In genomic region chr4:188399834-188400233, GRCh38 we compare ENCODE assay signal across 34 cellular contexts.
DNase-seq lines count a peak whose midpoint lies in the region; ATAC-seq, FAIRE-seq and TF ChIP-seq lines count a peak whose summit lies in the region.
"Had no signal": no experiment of that assay in that cellular context is flagged by ENCODE, and none has a peak within 500 bp of the region (broad histone marks: within the 10 kb centered on the region; RNA-seq: fewer than 3 reads in every experiment).

No MANE protein-coding gene starts in this region.

- H3K14ac ChIP-seq in H1 (ENCODE audit: insufficient read length): no peak overlapping the region

- FAIRE-seq in H1 (lab: Jason Lieb, UNC): peak; percentile 72
- no peak for FAIRE-seq in GM12891 (lab: Jason Lieb, UNC)
- FAIRE-seq: colon, K562, urothelium cell line had no signal

- no peak for DNase-seq in A673 (ENCODE audit: low spot score)
- peak; percentile 2 for DNase-seq in NCI-H526 treated with DMSO at 0.1 percent for 48 hours (lab: John Stamatoyannopoulos, UW)
- peak in 1 of 2 experiments; percentile 66 for DNase-seq in H1 (ENCODE audit: low read depth in 1 of 2, low spot score in 2 of 2)
- DNase-seq in GM12891 (ENCODE audit: insufficient read length, low spot score): no peak
- DNase-seq in stimulated activated CD4-positive, alpha-beta T cell treated with anti-CD3 and anti-CD28 coated beads, Interleukin-2, amount 100 ng/mL, for 48 hours: no peak
- no peak for DNase-seq in T-cell
- DNase-seq in pons (ENCODE audit: low spot score): no peak
- DNase-seq: 8988T; activated CD4-positive, alpha-beta T cell treated with anti-CD3 and anti-CD28 coated beads for 36 hours; activated CD8-positive, alpha-beta T cell treated with anti-CD3 and anti-CD28 coated beads for 36 hours; activated naive CD4-positive, alpha-beta T cell treated with anti-CD3 and anti-CD28 coated beads, Interleukin-2, amount 50 U/mL, for 16 hours; Calu3; DMS79; effector CD4-positive, alpha-beta T cell; left cardiac atrium; NCI-H1105; NCI-H187 treated with DMSO at 0.1 percent for 48 hours; NCI-H2171; NCI-H524; ovary; retina; Right ventricle myocardium superior; T-helper 2 cell had no signal

- H3K36me3 ChIP-seq in A673 (ENCODE audit: insufficient read depth, low read length, poor library complexity, severe bottlenecking): no peaks in the 10 kb centered on the region
- H3K36me3 ChIP-seq in H1 (ENCODE audit: control insufficient read depth in 2 of 4, insufficient read depth in 4 of 4, low read length in 3 of 4): no peaks in the 10 kb centered on the region
- no peaks in the 10 kb centered on the region for H3K36me3 ChIP-seq in iPS-18a (ENCODE audit: control insufficient read depth, low read depth, low read length)
- H3K36me3 ChIP-seq: ovary, thoracic aorta had no signal

- H3K27ac ChIP-seq in A673 (ENCODE audit: low read depth, low read length, poor library complexity, severe bottlenecking): peak overlapping the region; percentile 80
- peak overlapping the region; percentile 20; the same call in 1 of the 2 replicates for H3K27ac ChIP-seq in H1 (ENCODE audit: low read depth, low read length)
- peak overlapping the region; percentile 82 for H3K27ac ChIP-seq in iPS-18a (ENCODE audit: low read length)
- H3K27ac ChIP-seq: ovary, thoracic aorta had no signal

- no peak for TF ChIP-seq CTCF in A673 (conservative IDR thresholded peaks at IDR 0.05; ENCODE audit: low read depth, low read length)
- TF ChIP-seq CTCF in H1 (IDR thresholded peaks at IDR 0.05; ENCODE audit: control extremely low read depth in 1 of 3, insufficient read depth in 1 of 3, low read depth in 1 of 3, low read length in 3 of 3): no peak

- TF ChIP-seq POLR2A in H1 (IDR thresholded peaks at IDR 0.05; ENCODE audit: control extremely low read depth in 1 of 2, low read depth in 2 of 2, low read length in 2 of 2): no peak
- no peak for TF ChIP-seq POLR2A in GM12891 (IDR thresholded peaks at IDR 0.05; ENCODE audit: low read depth, low read length)

- H3K4me1 Mint-ChIP-seq in T-cell: no peaks in the 10 kb centered on the region
- H3K4me1 Mint-ChIP-seq: activated CD4-positive, alpha-beta T cell treated with anti-CD3 and anti-CD28 coated beads for 36 hours; activated T-helper 17 cell treated with anti-CD3 and anti-CD28 coated beads, Interleukin-2, amount 50 U/mL, for 72 hours; CD14-positive monocyte; nephron had no signal

- POLR2A ChIA-PET in A673 (lab: Charles Lee; ENCODE audit: low non-redundant PET) (no interaction called here), H1 (lab: Charles Lee; ENCODE audit: partially characterized antibody) (interaction anchor here (0.5 to 1.0 kb wide), 2 partner anchors 129 to 368 kb away, joined by 3 to 4 read pairs; no protein-coding TSS in a partner anchor), T-cell (lab: Charles Lee) (no interaction called here)

- H2BK5ac ChIP-seq in H1 (ENCODE audit: low read depth, low read length): peak overlapping the region; percentile 77

- H2AFZ ChIP-seq in H1 (ENCODE audit: low read length): no peak overlapping the region

- no peak overlapping the region for H2BK15ac ChIP-seq in H1 (ENCODE audit: low read length)

- no peak overlapping the region for H3K23ac ChIP-seq in H1 (ENCODE audit: insufficient read length)

- peak in 1 of 2 experiments; percentile 17; a peak in 1 of 4 replicates for TF ChIP-seq RAD21 in H1 (IDR thresholded peaks at IDR 0.05 in 1 of 2, conservative IDR thresholded peaks at IDR 0.05 in 1 of 2; ENCODE audit: low read depth in 2 of 2, low read length in 2 of 2)

- H3K9ac ChIP-seq in H1 (replicated peaks in 1 of 4; ENCODE audit: extremely low read depth in 1 of 4, low read depth in 3 of 4, low read length in 3 of 4) (no peak overlapping the region), iPS-18a (ENCODE audit: low read length) (peak overlapping the region; percentile 2)

- H2BK20ac ChIP-seq in H1 (ENCODE audit: low read length): peak overlapping the region; percentile 35; the same call in 1 of the 2 replicates

- peak overlapping the region; percentile 45; the same call in 1 of the 2 replicates for H2BK12ac ChIP-seq in H1 (ENCODE audit: low read depth, low read length)

- intact Hi-C loops in A673 (cut with micrococcal nuclease; ENCODE audit: unreplicated experiment): no loop called here

- ATAC-seq in T-cell (replicated peaks in 1 of 4): no peak
- ATAC-seq: activated CD4-positive, alpha-beta T cell treated with anti-CD3 and anti-CD28 coated beads for 36 hours; activated CD8-positive, alpha-beta T cell treated with anti-CD3 and anti-CD28 coated beads for 36 hours; activated T-helper 17 cell treated with anti-CD3 and anti-CD28 coated beads, Interleukin-2, amount 50 U/mL, for 72 hours; K562; left cardiac atrium; SK-N-SH treated with all-trans-retinoic acid at 6 μM for 48 hours had no signal

- H3K4ac ChIP-seq in H1 (replicated peaks; ENCODE audit: insufficient read length, low read depth, low read length): no peak overlapping the region

- no peak overlapping the region for H3K18ac ChIP-seq in H1 (ENCODE audit: extremely low read depth, low read length)

- no peak overlapping the region for H4K91ac ChIP-seq in H1 (replicated peaks; ENCODE audit: insufficient read length, low read length)

- peak overlapping the region; percentile 23 to 41; a peak in 1 of 4 replicates for H3K4me2 ChIP-seq in H1 (ENCODE audit: insufficient read depth in 1 of 2, low read depth in 2 of 2, low read length in 2 of 2)

- no peaks in the 10 kb centered on the region for H3K79me2 ChIP-seq in H1 (ENCODE audit: control insufficient read depth in 1 of 2, insufficient read depth in 2 of 2, low read length in 2 of 2)

- no peaks in the 10 kb centered on the region for H4K20me1 ChIP-seq in H1 (replicated peaks in 1 of 2; ENCODE audit: control insufficient read depth in 1 of 2, insufficient read depth in 2 of 2, low read length in 2 of 2)

- no peak overlapping the region for H3K27ac Mint-ChIP-seq in T-cell
- H3K27ac Mint-ChIP-seq: activated CD4-positive, alpha-beta T cell treated with anti-CD3 and anti-CD28 coated beads for 36 hours; activated CD8-positive, alpha-beta T cell treated with anti-CD3 and anti-CD28 coated beads for 36 hours; activated T-helper 17 cell treated with anti-CD3 and anti-CD28 coated beads, Interleukin-2, amount 50 U/mL, for 72 hours; CD14-positive monocyte; nephron; stimulated activated naive CD8-positive, alpha-beta T cell treated with anti-CD3 and anti-CD28 coated beads, Interleukin-15, Interleukin-2, amounts not matched to agents 100 ng/mL and 50 ng/mL, for 24 hours had no signal

- H2BK120ac ChIP-seq in H1 (replicated peaks; ENCODE audit: low read depth, low read length): no peak overlapping the region

- H3K23me2 ChIP-seq in H1 (ENCODE audit: low read depth, low read length): no peaks in the 10 kb centered on the region

- WGBS in H1 (ENCODE audit: extremely low coverage in 1 of 2, insufficient coverage in 1 of 2, insufficient read length in 1 of 2, insufficient replicate concordance in 2 of 2, low coverage in 1 of 2, low lambda C conversion rate in 2 of 2, missing lambda C conversion rate in 1 of 2), 2 experiments: 6% methylated on average over 6 of the region's 6 CpGs; no CpG with 5 or more reads in 1 of the 2 experiments

- CTCF ChIA-PET in A673 (lab: Charles Lee) (no interaction called here), H1 (lab: Charles Lee; ENCODE audit: partially characterized antibody) (interaction anchor here (1.0 to 1.8 kb wide), 3 partner anchors 11 to 59 kb away, joined by 3 to 4 read pairs (median 4); no protein-coding TSS in a partner anchor), T-cell (lab: Charles Lee) (no interaction called here)

- H3K4me3 ChIP-seq in A673 (ENCODE audit: low read depth, low read length, poor library complexity, severe bottlenecking): no peak overlapping the region
- H3K4me3 ChIP-seq in H1 (ENCODE audit: extremely low read depth in 1 of 4, insufficient read depth in 2 of 4, low read depth in 3 of 4, low read length in 4 of 4): no peak overlapping the region
- no peak overlapping the region for H3K4me3 ChIP-seq in iPS-18a (ENCODE audit: low read length)
- H3K4me3 ChIP-seq: K562, lung, ovary, thoracic aorta had no signal

- H3K4me1 ChIP-seq in A673 (ENCODE audit: insufficient read depth, low read length, poor library complexity, severe bottlenecking) (peaks cover 12% of the 10 kb centered on the region), H1 (replicated peaks in 1 of 4; ENCODE audit: control insufficient read depth in 3 of 4, insufficient read depth in 4 of 4, low read length in 3 of 4) (peaks cover 3 to 12% (median 10%) of the 10 kb centered on the region in 4 experiments; a peak in 4 of 7 replicates), iPS-18a (ENCODE audit: control insufficient read depth, low read depth, low read length) (peaks cover 30% of the 10 kb centered on the region)

- H3K56ac ChIP-seq in H1 (replicated peaks; ENCODE audit: insufficient read length, low read depth, low read length): no peak overlapping the region

- H3K4me3 Mint-ChIP-seq in T-cell: no peak overlapping the region
- H3K4me3 Mint-ChIP-seq: activated CD4-positive, alpha-beta T cell treated with anti-CD3 and anti-CD28 coated beads for 36 hours; activated CD8-positive, alpha-beta T cell treated with anti-CD3 and anti-CD28 coated beads for 36 hours; activated T-helper 17 cell treated with anti-CD3 and anti-CD28 coated beads, Interleukin-2, amount 50 U/mL, for 72 hours; CD14-positive monocyte; nephron; stimulated activated naive CD8-positive, alpha-beta T cell treated with anti-CD3 and anti-CD28 coated beads, Interleukin-15, Interleukin-2, amounts not matched to agents 100 ng/mL and 50 ng/mL, for 24 hours had no signal

- no peak overlapping the region for H4K8ac ChIP-seq in H1 (ENCODE audit: extremely low read depth, insufficient read depth, low read length)

- H3K27me3 ChIP-seq in A673 (replicated peaks; ENCODE audit: insufficient read depth, low read depth, low read length, poor library complexity) (no peaks in the 10 kb centered on the region), H1 (replicated peaks in 1 of 4; ENCODE audit: control insufficient read depth in 3 of 4, extremely low read depth in 1 of 4, insufficient read depth in 3 of 4, low read length in 3 of 4) (no peaks in the 10 kb centered on the region), iPS-18a (ENCODE audit: control insufficient read depth, insufficient read depth, low read length) (no peaks in the 10 kb centered on the region)
- H3K27me3 ChIP-seq: ovary had no signal

- no peak overlapping the region for H2AK5ac ChIP-seq in H1 (ENCODE audit: low read depth, low read length)

- BruUV-seq in A673 (replicated peaks; lab: Mats Ljungman, UMichigan): no TSS peak

- H3K36me3 Mint-ChIP-seq in T-cell: no peaks in the 10 kb centered on the region
- H3K36me3 Mint-ChIP-seq: CD14-positive monocyte had no signal

- no peaks in the 10 kb centered on the region for H3K79me1 ChIP-seq in H1 (ENCODE audit: low read depth, low read length)

- peak overlapping the region; percentile 46 for H4K5ac ChIP-seq in H1 (ENCODE audit: insufficient read length, low read depth, low read length)

- H3K9me3 ChIP-seq in A673 (ENCODE audit: low read depth, low read length, poor library complexity, severe bottlenecking) (no peaks in the 10 kb centered on the region), H1 (ENCODE audit: insufficient read depth in 2 of 2, low read depth in 1 of 2, low read length in 1 of 2) (peaks cover 0 to 2% of the 10 kb centered on the region in 2 experiments; a peak in 2 of 4 replicates), iPS-18a (ENCODE audit: control insufficient read depth, low read depth, low read length) (no peaks in the 10 kb centered on the region)
- H3K9me3 ChIP-seq: ovary, thoracic aorta had no signal

- H3K27me3 Mint-ChIP-seq in T-cell: no peaks in the 10 kb centered on the region
- H3K27me3 Mint-ChIP-seq: activated CD4-positive, alpha-beta T cell treated with anti-CD3 and anti-CD28 coated beads for 36 hours; activated CD8-positive, alpha-beta T cell treated with anti-CD3 and anti-CD28 coated beads for 36 hours; activated T-helper 17 cell treated with anti-CD3 and anti-CD28 coated beads, Interleukin-2, amount 50 U/mL, for 72 hours; stimulated activated naive CD8-positive, alpha-beta T cell treated with anti-CD3 and anti-CD28 coated beads, Interleukin-15, Interleukin-2, amounts not matched to agents 100 ng/mL and 50 ng/mL, for 24 hours had no signal

- TF ChIP-seq EP300 in H1 (IDR thresholded peaks at IDR 0.05; ENCODE audit: borderline replicate concordance in 1 of 2, low read depth in 2 of 2, low read length in 2 of 2): no peak; a peak in 1 of 3 replicates

- peaks cover 5 to 29% (median 11%) of the 10 kb centered on the region in 3 donors for H3K9me3 Mint-ChIP-seq in T-cell
- H3K9me3 Mint-ChIP-seq: nephron had no signal

Comparison
In these comparisons a context has a peak if more than half of its experiments do, and no peak if none do; other contexts are left out.
1. H3K27ac ChIP-seq: peak in every context shown above with its lines; median percentile 82 in iPS-18a; 80 in A673; 20 in H1.